In genomic region chr11:86742436-86742805, GRCh38 we compare ENCODE assay signal across 17 cellular contexts. TPM values are rescaled to one million over a fixed set of nuclear protein-coding genes. Genes with fewer than 3 reads are reported as not detected.
DNase-seq lines count a peak whose midpoint lies in the region; ATAC-seq, FAIRE-seq and TF ChIP-seq lines count a peak whose summit lies in the region.
"Had no signal": no experiment of that assay in that cellular context is flagged by ENCODE, and none has a peak within 500 bp of the region (broad histone marks: within the 10 kb centered on the region; RNA-seq: fewer than 3 reads in every experiment).

No MANE protein-coding gene starts in this region.

- dilution Hi-C loops in keratinocyte (cut with MboI; ENCODE audit: extremely low pct_ligation_motif_present, low sequenced_read_pairs): no loop called here

- H3K36me3 Mint-ChIP-seq in HFFc6 (ENCODE audit: low read depth): peaks cover 17% of the 10 kb centered on the region
- H3K36me3 Mint-ChIP-seq: activated naive CD8-positive, alpha-beta T cell treated with anti-CD3 and anti-CD28 coated beads for 36 hours had no signal

- H3K27ac ChIP-seq in K562 (ENCODE audit: extremely low read depth, low read depth, low read length): peak overlapping the region; percentile 95; the same call in 2 of the 3 replicates
- H3K27ac ChIP-seq in keratinocyte (ENCODE audit: control insufficient read depth, insufficient read depth, low read length): peak overlapping the region; percentile 96
- H3K27ac ChIP-seq in smooth muscle cell (ENCODE audit: low read depth): peak overlapping the region; percentile 98

- 0 out of 2 replicates have a peak, but pooled peaks have one; percentile 5 for TF ChIP-seq CTCF in HFFc6 (IDR thresholded peaks at IDR 0.05)
- no peak for TF ChIP-seq CTCF in K562 (IDR thresholded peaks at IDR 0.05 in 2 of 3, conservative IDR thresholded peaks at IDR 0.05 in 1 of 3; ENCODE audit: insufficient read depth in 2 of 3, low read depth in 1 of 3, low read length in 3 of 3)
- no peak for TF ChIP-seq CTCF in keratinocyte (optimal IDR thresholded peaks at IDR 0.05 in 1 of 3, IDR thresholded peaks at IDR 0.05 in 1 of 3, conservative IDR thresholded peaks at IDR 0.05 in 1 of 3; ENCODE audit: extremely low read depth in 1 of 3, insufficient read depth in 2 of 3, low read length in 3 of 3)
- TF ChIP-seq CTCF in smooth muscle cell (IDR thresholded peaks at IDR 0.05; ENCODE audit: borderline replicate concordance, insufficient read depth, poor library complexity, severe bottlenecking): no peak

- H3K79me2 ChIP-seq in K562 (ENCODE audit: control insufficient read depth, insufficient read depth, low read length): no peaks in the 10 kb centered on the region
- no peaks in the 10 kb centered on the region for H3K79me2 ChIP-seq in keratinocyte (ENCODE audit: control insufficient read depth, insufficient read depth, low read length)
- H3K79me2 ChIP-seq in smooth muscle cell (ENCODE audit: low read depth): no peaks in the 10 kb centered on the region

- in situ Hi-C loops in K562 (cut with MboI): no loop called here

- H2AFZ ChIP-seq in K562 (ENCODE audit: low read depth, low read length) (no peak overlapping the region; the same call in 1 of the 2 replicates), keratinocyte (ENCODE audit: control insufficient read depth, low read length) (no peak overlapping the region), smooth muscle cell (ENCODE audit: low read depth) (no peak overlapping the region)

- H3K9me3 ChIP-seq in K562 (replicated peaks; ENCODE audit: control insufficient read depth, insufficient read depth, low read depth, low read length) (no peaks in the 10 kb centered on the region; the same call in 1 of the 2 replicates), keratinocyte (ENCODE audit: control insufficient read depth, low read depth, low read length) (no peaks in the 10 kb centered on the region), smooth muscle cell (replicated peaks; ENCODE audit: low read depth) (no peaks in the 10 kb centered on the region)
- H3K9me3 ChIP-seq: BLaER1 treated with 17β-estradiol and CSF1 and Interleukin-3, amounts not matched to agents 10 nM and 100 nM had no signal

- peak overlapping the region; percentile 99 for H3K27ac Mint-ChIP-seq in HFFc6
- H3K27ac Mint-ChIP-seq: activated naive CD8-positive, alpha-beta T cell treated with anti-CD3 and anti-CD28 coated beads for 36 hours had no signal

- H3K36me3 ChIP-seq in K562 (ENCODE audit: control insufficient read depth, insufficient read depth, low read length) (no peaks in the 10 kb centered on the region), keratinocyte (ENCODE audit: control insufficient read depth in 2 of 2, extremely low read depth in 1 of 2, insufficient read depth in 2 of 2, low read length in 2 of 2) (no peaks in the 10 kb centered on the region), smooth muscle cell (ENCODE audit: low read depth) (no peaks in the 10 kb centered on the region)
- H3K36me3 ChIP-seq: BLaER1 treated with 17β-estradiol and CSF1 and Interleukin-3, amounts not matched to agents 10 nM and 100 nM had no signal

- no peak for TF ChIP-seq RAD21 in K562 (CRISPR knock-in tag; conservative IDR thresholded peaks at IDR 0.05 in 1 of 2, IDR thresholded peaks at IDR 0.05 in 1 of 2)

- no peak for DNase-seq in HFFc6
- no peak for DNase-seq in K562 (ENCODE audit: extremely low read depth in 1 of 4, low spot score in 3 of 4)
- no peak for DNase-seq in keratinocyte (ENCODE audit: low read depth, low spot score)
- DNase-seq in smooth muscle cell (lab: John Stamatoyannopoulos, UW; ENCODE audit: unreplicated experiment): no peak
- no peak for DNase-seq in LoVo (ENCODE audit: low spot score)
- no peak for DNase-seq in COLO668 (lab: John Stamatoyannopoulos, UW; ENCODE audit: unreplicated experiment)
- DNase-seq in GM19239 (ENCODE audit: insufficient read length, low spot score): no peak
- no peak for DNase-seq in NCI-H1092 (lab: John Stamatoyannopoulos, UW)
- DNase-seq: activated naive CD8-positive, alpha-beta T cell treated with anti-CD3 and anti-CD28 coated beads for 36 hours; glutamatergic neuron; KBM-7; NCI-H524; occipital lobe; Right ventricle myocardium superior had no signal

- POLR2A ChIA-PET in K562 (lab: Yijun Ruan, JAX): interaction anchor here (1.3 kb wide), 1 partner anchor 10 kb away, joined by 3 read pairs; no protein-coding TSS in a partner anchor

- no peak for TF ChIP-seq EP300 in K562 (IDR thresholded peaks at IDR 0.05; ENCODE audit: low read length)

- FAIRE-seq in K562 (lab: Jason Lieb, UNC) (no peak), keratinocyte (lab: Jason Lieb, UNC) (no peak), GM19239 (lab: Jason Lieb, UNC) (no peak)
- FAIRE-seq: G401.6 had no signal

- H3F3A ChIP-seq in smooth muscle cell (ENCODE audit: low read depth): peaks cover 30% of the 10 kb centered on the region

- H3K9ac ChIP-seq in K562 (ENCODE audit: insufficient read depth in 1 of 2, low read depth in 2 of 2, low read length in 2 of 2) (no peak overlapping the region), keratinocyte (ENCODE audit: control insufficient read depth, extremely low read depth, insufficient read depth, low read length) (no peak overlapping the region), smooth muscle cell (ENCODE audit: low read depth) (peak overlapping the region; percentile 80)

- no peak overlapping the region for H3K4me2 ChIP-seq in K562 (ENCODE audit: insufficient read depth, low read length)
- H3K4me2 ChIP-seq in keratinocyte (ENCODE audit: control insufficient read depth, extremely low read depth, insufficient read depth, low read depth, low read length): peak overlapping the region; percentile 67
- H3K4me2 ChIP-seq in smooth muscle cell: peak overlapping the region; percentile 21

- TF ChIP-seq POLR2A in K562 (conservative IDR thresholded peaks at IDR 0.05): no peak

- H3K27me3 Mint-ChIP-seq in HFFc6 (ENCODE audit: insufficient read depth): peaks cover 2% of the 10 kb centered on the region

- H3K27me3 ChIP-seq in K562 (ENCODE audit: control insufficient read depth in 2 of 2, insufficient read depth in 2 of 2, low read length in 2 of 2) (no peaks in the 10 kb centered on the region), keratinocyte (ENCODE audit: control insufficient read depth, extremely low read depth, insufficient read depth, low read length) (no peaks in the 10 kb centered on the region), smooth muscle cell (ENCODE audit: low read depth) (no peaks in the 10 kb centered on the region)
- H3K27me3 ChIP-seq: BLaER1 treated with 17β-estradiol and CSF1 and Interleukin-3, amounts not matched to agents 10 nM and 100 nM had no signal

- ATAC-seq in K562: no peak
- ATAC-seq: left lobe of liver had no signal

- no peaks in the 10 kb centered on the region for H3K9me3 Mint-ChIP-seq in HFFc6
- H3K9me3 Mint-ChIP-seq: activated naive CD8-positive, alpha-beta T cell treated with anti-CD3 and anti-CD28 coated beads for 36 hours had no signal

- WGBS in K562 (ENCODE audit: insufficient coverage, low coverage, missing lambda C conversion rate): 59% methylated on average over 3 of the region's 3 CpGs
- 88% methylated on average over 3 of the region's 3 CpGs for WGBS in smooth muscle cell (ENCODE audit: low lambda C conversion rate)

- no peak overlapping the region for H3K4me3 ChIP-seq in K562
- peak overlapping the region in 1 of 3 experiments; percentile 4 for H3K4me3 ChIP-seq in keratinocyte (ENCODE audit: control insufficient read depth in 2 of 3, extremely low read depth in 1 of 3, insufficient read depth in 2 of 3, low read depth in 1 of 3, low read length in 3 of 3)
- no peak overlapping the region for H3K4me3 ChIP-seq in smooth muscle cell
- H3K4me3 ChIP-seq: BLaER1 treated with 17β-estradiol and CSF1 and Interleukin-3, amounts not matched to agents 10 nM and 100 nM had no signal

- H4K20me1 ChIP-seq in K562 (replicated peaks; ENCODE audit: control insufficient read depth, insufficient read depth, low read length): no peaks in the 10 kb centered on the region
- no peaks in the 10 kb centered on the region for H4K20me1 ChIP-seq in keratinocyte (ENCODE audit: control insufficient read depth, extremely low read depth, insufficient read depth, low read length)
- H4K20me1 ChIP-seq in smooth muscle cell (ENCODE audit: low read depth): no peaks in the 10 kb centered on the region
- H4K20me1 ChIP-seq: BLaER1 treated with 17β-estradiol and CSF1 and Interleukin-3, amounts not matched to agents 10 nM and 100 nM had no signal

- H3K9me1 ChIP-seq in K562 (ENCODE audit: control insufficient read depth, insufficient read depth, low read length) (no peaks in the 10 kb centered on the region), keratinocyte (ENCODE audit: control insufficient read depth, extremely low read depth, insufficient read depth, low read length) (no peaks in the 10 kb centered on the region)

- H3K4me1 ChIP-seq in K562 (replicated peaks in 1 of 2; ENCODE audit: control insufficient read depth in 2 of 2, insufficient read depth in 2 of 2, low read length in 2 of 2): peaks cover 4 to 53% of the 10 kb centered on the region in 2 experiments; a peak in 4 of 5 replicates
- H3K4me1 ChIP-seq in keratinocyte (ENCODE audit: control insufficient read depth, extremely low read depth, insufficient read depth, low read length): peaks cover 58% of the 10 kb centered on the region
- H3K4me1 ChIP-seq in smooth muscle cell (ENCODE audit: low read depth): peaks cover 28% of the 10 kb centered on the region

- BruUV-seq in K562 (replicated peaks; lab: Mats Ljungman, UMichigan): no TSS peak

- CTCF ChIA-PET in K562 (lab: Yijun Ruan, JAX; ENCODE audit: low intra/inter-chr PET ratio): no interaction called here

- H3K4me1 Mint-ChIP-seq in HFFc6 (ENCODE audit: low read depth): peaks cover 100% of the 10 kb centered on the region

- H3K4me3 Mint-ChIP-seq in HFFc6: peak overlapping the region; percentile 85
- H3K4me3 Mint-ChIP-seq: activated naive CD8-positive, alpha-beta T cell treated with anti-CD3 and anti-CD28 coated beads for 36 hours had no signal

- intact Hi-C loops in K562 (cut with micrococcal nuclease): no loop called here

RNA-seq across cellular contexts. Expression of gene PRSS23, which starts 57.9 kb away (rescaled TPM):
- 100 to 1,000 TPM; 192 to 356 (median 243) TPM for total RNA-seq in HFFc6 (2021; fragmentation: NEBNext Ultra II Directional; extraction: Animal tissue kit (Norgen Biotek cat#: 25700))
- not detected in 2 replicates for total RNA-seq in K562 (2011; cell fraction: chromatin; rRNA removed; ENCODE audit: low replicate concordance)
- total RNA-seq in K562 (2011; cell fraction: nucleolus; rRNA removed): 0.13 TPM in 1 of 2 replicates, not detected in the other
- not detected in 2 replicates for total RNA-seq in K562 (2011; cell fraction: nucleoplasm; rRNA removed)
- total RNA-seq in K562 (2014; rRNA removed): 0.05 and 0.16 TPM in 2 replicates
- 0.11 and 0.16 TPM in 2 replicates for total RNA-seq in K562 (2014; rRNA removed; fragmentation: Illumina TruSeq; extraction: Trizol)
- 0.14 and 0.23 TPM in 2 replicates for total RNA-seq in K562 (2015; rRNA removed; fragmentation: Illumina TruSeq; extraction: Trizol)
- total RNA-seq in K562 (2021): 0.51 and 0.58 TPM in 2 replicates
- polyA plus RNA-seq in K562 (2011; rRNA removed): not detected in 2 replicates
- polyA plus RNA-seq in K562 (2011; cell fraction: cytosol; rRNA removed): 0.03 and 0.12 TPM in 2 replicates
- polyA plus RNA-seq in K562 (2011; cell fraction: nucleus; rRNA removed): 0.06 TPM in 1 of 2 replicates, not detected in the other
- polyA plus RNA-seq in K562 (2012): 0.33 and 0.69 TPM in 2 replicates
- polyA plus RNA-seq in K562 (2014; fragmentation: Illumina TruSeq; extraction: Trizol): 0.19 and 0.24 TPM in 2 replicates
- under 1 TPM; 0.04 to 0.11 TPM for polyA plus RNA-seq in K562 (2014; fragmentation: Nextera tagmentation; extraction: Ambion mirVana)
- 0.03 TPM in 1 of 2 replicates, not detected in the other for polyA plus RNA-seq in K562 (2014; rRNA removed)
- 0.03 TPM in 1 of 2 replicates, not detected in the other for polyA minus RNA-seq in K562 (2011; rRNA and poly(A)+ RNA removed)
- polyA minus RNA-seq in K562 (2011; cell fraction: cytosol; rRNA and poly(A)+ RNA removed): 2.6 and 3.0 TPM in 2 replicates
- polyA minus RNA-seq in K562 (2011; cell fraction: nucleus; rRNA and poly(A)+ RNA removed): 0.13 and 0.33 TPM in 2 replicates
- 126 to 168 TPM (median 143 TPM) in 3 replicates for polyA plus RNA-seq in keratinocyte
- polyA plus RNA-seq in keratinocyte (2011; ENCODE audit: low read depth): 61.9 TPM
- polyA plus RNA-seq in keratinocyte (2011; cell fraction: cytosol; rRNA removed): 77.7 and 94.8 TPM in 2 replicates
- 145 and 184 TPM in 2 replicates for polyA plus RNA-seq in keratinocyte (2011; cell fraction: nucleus; rRNA removed)
- polyA plus RNA-seq in keratinocyte (2012; ENCODE audit: low replicate concordance): 112 and 148 TPM in 2 replicates
- polyA minus RNA-seq in keratinocyte: 143 to 157 TPM (median 154 TPM) in 3 replicates
- polyA minus RNA-seq in keratinocyte (2011; cell fraction: cytosol; rRNA and poly(A)+ RNA removed): 114 TPM
- polyA minus RNA-seq in keratinocyte (2011; cell fraction: nucleus; rRNA and poly(A)+ RNA removed): 89.4 and 205 TPM in 2 replicates
- total RNA-seq in smooth muscle cell: 123 and 132 TPM in 2 replicates
- polyA plus RNA-seq in smooth muscle cell: 156 and 223 TPM in 2 replicates

Comparison
In these comparisons a context has a peak if more than half of its experiments do, and no peak if none do; other contexts are left out.
1. RNA of gene PRSS23, which starts 57.9 kb away (total RNA-seq): 192 to 356 TPM in HFFc6 and 123 to 132 TPM in smooth muscle cell; 0.05 to 0.58 TPM in K562; every median in the first group is over 10 times any median in the second.
2. Peak in every context shown above with its lines, with median percentiles within 50 percentile points of each other: H3K27ac ChIP-seq.